In the genomic region with DNA sequence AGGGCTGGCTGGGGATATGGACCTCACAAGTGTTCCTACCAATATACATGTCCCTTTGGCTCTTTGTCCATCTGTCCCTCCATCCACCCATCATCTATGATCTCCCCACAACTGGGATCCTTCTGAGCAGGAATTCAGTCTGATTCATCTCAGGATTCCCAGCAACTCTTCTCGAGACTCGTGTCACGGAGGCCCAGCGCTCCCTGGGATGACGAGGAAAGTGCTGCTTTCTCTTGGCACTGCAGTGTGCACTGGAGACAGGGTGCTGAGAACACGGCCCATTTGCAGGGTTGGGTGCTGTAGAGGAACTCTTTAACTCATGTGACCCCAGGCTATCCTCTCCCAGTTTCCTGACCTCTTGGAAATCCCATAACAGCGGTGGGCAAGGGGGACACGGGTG, we compare ENCODE assay signal across 15 cellular contexts.
DNase-seq lines count a peak whose midpoint lies in the region; ATAC-seq and TF ChIP-seq lines count a peak whose summit lies in the region.
"Had no signal": no experiment of that assay in that cellular context is flagged by ENCODE, and none has a peak within 500 bp of the region (broad histone marks: within the 10 kb centered on the region; RNA-seq: fewer than 3 reads in every experiment).

No MANE protein-coding gene starts in this region.

- H3K9me3 ChIP-seq in BLaER1 treated with 17β-estradiol and CSF1 and Interleukin-3, amounts not matched to agents 10 nM and 100 nM (replicated peaks in 1 of 11): no peaks in the 10 kb centered on the region
- H3K9me3 ChIP-seq in CD8-positive, alpha-beta memory T cell (ENCODE audit: low read length): no peaks in the 10 kb centered on the region
- H3K9me3 ChIP-seq: suprapubic skin had no signal

- TF ChIP-seq CTCF in KMS-11 (conservative IDR thresholded peaks at IDR 0.05; ENCODE audit: low read depth, low read length) (no peak), choroid plexus epithelial cell (conservative IDR thresholded peaks at IDR 0.05; ENCODE audit: low read depth, low read length) (no peak)

- peak overlapping the region in 1 of 8 donors; percentile 31 for H3K27ac Mint-ChIP-seq in CD8-positive, alpha-beta memory T cell
- peak overlapping the region in 2 of 6 donors; percentile 24 to 36 for H3K27ac Mint-ChIP-seq in immature natural killer cell
- H3K27ac Mint-ChIP-seq: B cell had no signal

- H3K27me3 ChIP-seq in BLaER1 treated with 17β-estradiol and CSF1 and Interleukin-3, amounts not matched to agents 10 nM and 100 nM: no peaks in the 10 kb centered on the region
- no peaks in the 10 kb centered on the region for H3K27me3 ChIP-seq in KMS-11 (ENCODE audit: insufficient read depth, low read depth)
- H3K27me3 ChIP-seq in CD8-positive, alpha-beta memory T cell (ENCODE audit: insufficient read depth, low read length, poor library complexity, severe bottlenecking): no peaks in the 10 kb centered on the region
- H3K27me3 ChIP-seq: suprapubic skin had no signal

- H3K4me2 ChIP-seq in BLaER1 treated with 17β-estradiol and CSF1 and Interleukin-3, amounts not matched to agents 10 nM and 100 nM: peak overlapping the region; percentile 60 to 85 (median 71)
- H3K4me2 ChIP-seq in KMS-11: peak overlapping the region; percentile 55; the same call in 1 of the 2 replicates

- H4K20me1 ChIP-seq in BLaER1 treated with 17β-estradiol and CSF1 and Interleukin-3, amounts not matched to agents 10 nM and 100 nM: no peaks in the 10 kb centered on the region
- no peaks in the 10 kb centered on the region for H4K20me1 ChIP-seq in KMS-11 (ENCODE audit: insufficient read depth)

- H3K4me1 ChIP-seq in BLaER1 treated with 17β-estradiol and CSF1 and Interleukin-3, amounts not matched to agents 10 nM and 100 nM: peaks cover 18 to 40% (median 28%) of the 10 kb centered on the region in 10 experiments
- peaks cover 35% of the 10 kb centered on the region for H3K4me1 ChIP-seq in KMS-11 (ENCODE audit: low read depth, poor library complexity, severe bottlenecking)
- H3K4me1 ChIP-seq in CD8-positive, alpha-beta memory T cell (ENCODE audit: insufficient read depth, low read length): peaks cover 19% of the 10 kb centered on the region

- H3K4me1 Mint-ChIP-seq in CD8-positive, alpha-beta memory T cell: peaks cover 25 to 30% (median 27%) of the 10 kb centered on the region in 3 donors
- peaks cover 22 to 28% of the 10 kb centered on the region in 2 donors for H3K4me1 Mint-ChIP-seq in immature natural killer cell

- DNase-seq in choroid plexus epithelial cell (ENCODE audit: low read depth): peak; percentile 14
- peak; percentile 65 for DNase-seq in mesenteric fat pad (ENCODE audit: low spot score)
- no peak for DNase-seq in NCI-H2107 (lab: John Stamatoyannopoulos, UW)
- no peak for DNase-seq in CD8-positive, alpha-beta memory T cell
- no peak for DNase-seq in immature natural killer cell
- DNase-seq: activated CD4-positive, alpha-beta T cell treated with anti-CD3 and anti-CD28 coated beads, Interleukin-2, amount 50 U/mL, for 1 hour; DND-41; NCI-H1694; NCI-H526 treated with DMSO at 0.1 percent for 48 hours; T-helper 9 cell had no signal

- H2AFZ ChIP-seq in KMS-11 (ENCODE audit: low read depth): no peak overlapping the region

- peak overlapping the region in 3 of 7 donors; percentile 5 to 27 (median 17) for H3K4me3 Mint-ChIP-seq in CD8-positive, alpha-beta memory T cell
- H3K4me3 Mint-ChIP-seq in immature natural killer cell: peak overlapping the region in 2 of 5 donors; percentile 26 to 69
- H3K4me3 Mint-ChIP-seq: B cell had no signal

- H3K79me2 ChIP-seq in KMS-11 (ENCODE audit: insufficient read depth, low read depth): no peaks in the 10 kb centered on the region

- H3K27me3 Mint-ChIP-seq in CD8-positive, alpha-beta memory T cell: no peaks in the 10 kb centered on the region
- peaks cover 0 to 3% (median 0%) of the 10 kb centered on the region in 3 donors for H3K27me3 Mint-ChIP-seq in immature natural killer cell (ENCODE audit: low read depth in 3 of 3)
- H3K27me3 Mint-ChIP-seq: B cell had no signal

- POLR2A ChIA-PET in CD8-positive, alpha-beta memory T cell (lab: Charles Lee): no interaction called here

- no peaks in the 10 kb centered on the region for H3K9me3 Mint-ChIP-seq in CD8-positive, alpha-beta memory T cell
- H3K9me3 Mint-ChIP-seq in immature natural killer cell: peaks cover 0 to 1% (median 0%) of the 10 kb centered on the region in 6 donors

- CTCF ChIA-PET in CD8-positive, alpha-beta memory T cell (lab: Charles Lee): interaction anchor here (0.9 to 1.5 kb wide), 3 partner anchors 16 to 109 kb away, joined by 3 to 4 read pairs (median 3); no protein-coding TSS in a partner anchor

- H3K4me3 ChIP-seq in BLaER1 treated with 17β-estradiol and CSF1 and Interleukin-3, amounts not matched to agents 10 nM and 100 nM: no peak overlapping the region
- H3K4me3 ChIP-seq in KMS-11 (IDR thresholded peaks at IDR 0.05; ENCODE audit: insufficient read depth, low read depth, low read length) (no peak overlapping the region), choroid plexus epithelial cell (ENCODE audit: low read depth, low read length) (no peak overlapping the region)
- H3K4me3 ChIP-seq in CD8-positive, alpha-beta memory T cell (ENCODE audit: low read length): no peak overlapping the region
- H3K4me3 ChIP-seq: suprapubic skin had no signal

- no peak overlapping the region for H3K9ac ChIP-seq in BLaER1 treated with 17β-estradiol and CSF1 and Interleukin-3, amounts not matched to agents 10 nM and 100 nM
- no peak overlapping the region for H3K9ac ChIP-seq in KMS-11

- H3K36me3 Mint-ChIP-seq in CD8-positive, alpha-beta memory T cell: peaks cover 0 to 4% (median 2%) of the 10 kb centered on the region in 3 donors
- H3K36me3 Mint-ChIP-seq in immature natural killer cell: peaks cover 0 to 12% (median 11%) of the 10 kb centered on the region in 3 donors

- peak overlapping the region in 9 of 11 experiments; percentile 13 to 64 (median 49); a peak in 15 of 22 replicates for H3K27ac ChIP-seq in BLaER1 treated with 17β-estradiol and CSF1 and Interleukin-3, amounts not matched to agents 10 nM and 100 nM
- H3K27ac ChIP-seq in KMS-11: no peak overlapping the region
- no peak overlapping the region for H3K27ac ChIP-seq in CD8-positive, alpha-beta memory T cell (ENCODE audit: low read depth, low read length)

- H3K36me3 ChIP-seq in BLaER1 treated with 17β-estradiol and CSF1 and Interleukin-3, amounts not matched to agents 10 nM and 100 nM: no peaks in the 10 kb centered on the region
- no peaks in the 10 kb centered on the region for H3K36me3 ChIP-seq in KMS-11 (ENCODE audit: insufficient read depth)
- no peaks in the 10 kb centered on the region for H3K36me3 ChIP-seq in CD8-positive, alpha-beta memory T cell (ENCODE audit: insufficient read depth, low read length)
- H3K36me3 ChIP-seq: suprapubic skin had no signal

- ATAC-seq in HG03457 (IDR thresholded peaks at IDR 0.05; ENCODE audit: unreplicated experiment): no peak

Comparison
In these comparisons a context has a peak if more than half of its experiments do, and no peak if none do; other contexts are left out.
1. H3K27ac ChIP-seq: peak in BLaER1 treated with 17β-estradiol and CSF1 and Interleukin-3, amounts not matched to agents 10 nM and 100 nM (9 of 11); none in KMS-11 (single experiment) and CD8-positive, alpha-beta memory T cell (single experiment).
2. DNase-seq: peak in choroid plexus epithelial cell (single experiment) and mesenteric fat pad (single experiment); none in NCI-H2107 (single experiment), CD8-positive, alpha-beta memory T cell (0 of 5) and immature natural killer cell (0 of 3).